1 cellular context compared by ENCODE assay signal in genomic region chr1:25430666-25431494, GRCh38.
A peak's percentile ranks its signal among the peaks of the same experiment; 100 is the strongest.
TF ChIP-seq lines count a peak whose summit lies in the region.

Gene MACO1, plus strand, starts transcription at chr1:25430897. Its CDS starts 202 bp downstream, at chr1:25431099.

TF ChIP-seq in H1, 55 proteins besides CTCF, POLR2A, EP300 and RAD21 (continued from another document):
- TF ChIP-seq MAX (IDR thresholded peaks at IDR 0.05) = no peak
- peak; percentile 21 for TF ChIP-seq KDM4A (IDR thresholded peaks at IDR 0.05; ENCODE audit: low read depth, low read length, severe bottlenecking)
- TF ChIP-seq CTBP2 (IDR thresholded peaks at IDR 0.05; ENCODE audit: borderline replicate concordance, insufficient read depth, insufficient read length, low read length) = no peak
- TF ChIP-seq EZH2 (IDR thresholded peaks at IDR 0.05; ENCODE audit: low read depth, low read length, severe bottlenecking) = no peak
- 0 out of 2 replicates have a peak, but pooled peaks have one; percentile 81 for TF ChIP-seq SP4 (IDR thresholded peaks at IDR 0.05; ENCODE audit: low read length)
- TF ChIP-seq CHD2 (IDR thresholded peaks at IDR 0.05; ENCODE audit: low read length) = peak; percentile 91
- TF ChIP-seq RXRA (IDR thresholded peaks at IDR 0.05; ENCODE audit: insufficient read depth, low read depth, low read length) = no peak
- TF ChIP-seq SUZ12 (IDR thresholded peaks at IDR 0.05; ENCODE audit: low read length) = no peak
- no peak for TF ChIP-seq TEAD4 (IDR thresholded peaks at IDR 0.05; ENCODE audit: low read depth, low read length)
- TF ChIP-seq RNF2 (IDR thresholded peaks at IDR 0.05; ENCODE audit: borderline replicate concordance, low read depth, low read length, missing control alignments, poor library complexity, severe bottlenecking) = no peak
- TF ChIP-seq TAF1 (IDR thresholded peaks at IDR 0.05; ENCODE audit: low read depth, low read length) = no peak
- TF ChIP-seq JUND (IDR thresholded peaks at IDR 0.05; ENCODE audit: low read length) = no peak
- no peak for TF ChIP-seq POLR2AphosphoS5 (IDR thresholded peaks at IDR 0.05; ENCODE audit: low read depth, low read length)
- TF ChIP-seq E2F6 (IDR thresholded peaks at IDR 0.05) = no peak
- TF ChIP-seq TAF7 (optimal IDR thresholded peaks at IDR 0.05; ENCODE audit: borderline replicate concordance, low read depth, low read length) = no peak
- no peak for TF ChIP-seq SIX5 (IDR thresholded peaks at IDR 0.05; ENCODE audit: low read depth, low read length)
- TF ChIP-seq KDM5A (IDR thresholded peaks at IDR 0.05; ENCODE audit: low read length) = no peak
- TF ChIP-seq YY1 (IDR thresholded peaks at IDR 0.05; ENCODE audit: low read depth, low read length) = no peak
- no peak for TF ChIP-seq CHD1 (IDR thresholded peaks at IDR 0.05; ENCODE audit: low read depth, low read length)
- TF ChIP-seq SRF (IDR thresholded peaks at IDR 0.05; ENCODE audit: low read depth, low read length) = no peak
- TF ChIP-seq RBBP5 (IDR thresholded peaks at IDR 0.05; ENCODE audit: borderline replicate concordance, low read depth, low read length) = no peak
- TF ChIP-seq MAFK (IDR thresholded peaks at IDR 0.05; ENCODE audit: low read depth, low read length) = no peak
- TF ChIP-seq NRF1 (IDR thresholded peaks at IDR 0.05; ENCODE audit: low read depth, low read length) = no peak
- TF ChIP-seq BCL11A (IDR thresholded peaks at IDR 0.05; ENCODE audit: low read depth in 2 of 2, low read length in 2 of 2) = no peak
- no peak for TF ChIP-seq BACH1 (IDR thresholded peaks at IDR 0.05; ENCODE audit: low read length)
- no peak for TF ChIP-seq TBP (IDR thresholded peaks at IDR 0.05; ENCODE audit: low read depth, low read length)
- no peak for TF ChIP-seq SIN3A (conservative IDR thresholded peaks at IDR 0.05 in 1 of 2, IDR thresholded peaks at IDR 0.05 in 1 of 2; ENCODE audit: low read depth in 1 of 2, low read length in 2 of 2)
- TF ChIP-seq JUN (IDR thresholded peaks at IDR 0.05; ENCODE audit: low read depth, low read length) = no peak
- no peak for TF ChIP-seq FOSL1 (IDR thresholded peaks at IDR 0.05; ENCODE audit: insufficient read depth, low read depth, low read length)
- TF ChIP-seq GABPA (IDR thresholded peaks at IDR 0.05; ENCODE audit: borderline replicate concordance, insufficient read depth, low read length) = no peak
- TF ChIP-seq USF2 (IDR thresholded peaks at IDR 0.05; ENCODE audit: low read length) = no peak
- no peak for TF ChIP-seq ATF3 (IDR thresholded peaks at IDR 0.05; ENCODE audit: insufficient read depth, low read depth, low read length)
- no peak for TF ChIP-seq EGR1 (IDR thresholded peaks at IDR 0.05; ENCODE audit: borderline replicate concordance, low read depth, low read length)
- TF ChIP-seq SP1 (IDR thresholded peaks at IDR 0.05; ENCODE audit: low read depth, low read length) = peak; percentile 99
